ENCODE assay signal across 1 cellular context in the genomic region with DNA sequence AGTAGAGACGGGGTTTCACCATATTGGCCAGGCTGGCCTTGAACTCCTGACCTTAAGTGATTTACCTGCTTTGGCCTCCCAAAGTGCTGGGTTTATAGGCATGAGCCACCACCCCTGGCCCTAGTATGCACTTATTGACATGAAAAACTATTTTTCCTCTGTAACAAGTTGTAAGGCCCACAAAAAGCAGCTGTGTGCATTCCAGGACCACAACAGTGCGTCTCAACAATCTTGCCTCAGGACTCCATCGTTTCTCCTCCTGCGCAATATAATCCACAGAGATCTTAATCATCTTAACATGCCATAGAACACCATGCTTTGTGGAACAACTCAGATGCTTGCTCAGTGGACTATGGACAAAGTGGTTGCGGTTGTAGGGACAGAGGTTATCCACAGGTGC.
TF ChIP-seq lines count a peak whose summit lies in the region.

No MANE protein-coding gene starts in this region.

TF ChIP-seq in HCT116, 20 proteins besides CTCF, POLR2A, EP300 and RAD21 (continued from another document):
- TF ChIP-seq, protein P1, sequence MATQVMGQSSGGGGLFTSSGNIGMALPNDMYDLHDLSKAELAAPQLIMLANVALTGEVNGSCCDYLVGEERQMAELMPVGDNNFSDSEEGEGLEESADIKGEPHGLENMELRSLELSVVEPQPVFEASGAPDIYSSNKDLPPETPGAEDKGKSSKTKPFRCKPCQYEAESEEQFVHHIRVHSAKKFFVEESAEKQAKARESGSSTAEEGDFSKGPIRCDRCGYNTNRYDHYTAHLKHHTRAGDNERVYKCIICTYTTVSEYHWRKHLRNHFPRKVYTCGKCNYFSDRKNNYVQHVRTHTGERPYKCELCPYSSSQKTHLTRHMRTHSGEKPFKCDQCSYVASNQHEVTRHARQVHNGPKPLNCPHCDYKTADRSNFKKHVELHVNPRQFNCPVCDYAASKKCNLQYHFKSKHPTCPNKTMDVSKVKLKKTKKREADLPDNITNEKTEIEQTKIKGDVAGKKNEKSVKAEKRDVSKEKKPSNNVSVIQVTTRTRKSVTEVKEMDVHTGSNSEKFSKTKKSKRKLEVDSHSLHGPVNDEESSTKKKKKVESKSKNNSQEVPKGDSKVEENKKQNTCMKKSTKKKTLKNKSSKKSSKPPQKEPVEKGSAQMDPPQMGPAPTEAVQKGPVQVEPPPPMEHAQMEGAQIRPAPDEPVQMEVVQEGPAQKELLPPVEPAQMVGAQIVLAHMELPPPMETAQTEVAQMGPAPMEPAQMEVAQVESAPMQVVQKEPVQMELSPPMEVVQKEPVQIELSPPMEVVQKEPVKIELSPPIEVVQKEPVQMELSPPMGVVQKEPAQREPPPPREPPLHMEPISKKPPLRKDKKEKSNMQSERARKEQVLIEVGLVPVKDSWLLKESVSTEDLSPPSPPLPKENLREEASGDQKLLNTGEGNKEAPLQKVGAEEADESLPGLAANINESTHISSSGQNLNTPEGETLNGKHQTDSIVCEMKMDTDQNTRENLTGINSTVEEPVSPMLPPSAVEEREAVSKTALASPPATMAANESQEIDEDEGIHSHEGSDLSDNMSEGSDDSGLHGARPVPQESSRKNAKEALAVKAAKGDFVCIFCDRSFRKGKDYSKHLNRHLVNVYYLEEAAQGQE (IDR thresholded peaks at IDR 0.05; ENCODE audit: low read depth), result no peak
- TF ChIP-seq SIN3A (IDR thresholded peaks at IDR 0.05; ENCODE audit: low read depth), result no peak
- no peak for TF ChIP-seq YY1 (IDR thresholded peaks at IDR 0.05; ENCODE audit: extremely low read depth, insufficient replicate concordance, low read depth, low read length)
